Comparison of ENCODE assay signal across 1 cellular context in genomic region chr15:42207674-42208579, GRCh38.
TF ChIP-seq lines count a peak whose summit lies in the region.

TSS of gene VPS39 (minus strand) at chr15:42208304. CDS start at chr15:42208153, 151 bp downstream.

TF ChIP-seq in HepG2, 621 proteins besides CTCF, POLR2A, EP300 and RAD21 (continued from another document and continues in another):
- TF ChIP-seq NRL (CRISPR knock-in tag; IDR thresholded peaks at IDR 0.05; ENCODE audit: borderline replicate concordance) (peak; percentile 96), YY1 (IDR thresholded peaks at IDR 0.05; ENCODE audit: insufficient read depth, insufficient replicate concordance, low read depth, low read length) (peak; percentile 73), NKX3-1 (CRISPR knock-in tag; IDR thresholded peaks at IDR 0.05) (no peak), ZNF720 (CRISPR knock-in tag; IDR thresholded peaks at IDR 0.05) (no peak), SIN3A (IDR thresholded peaks at IDR 0.05; ENCODE audit: borderline replicate concordance, low read depth, low read length) (0 out of 2 replicates have a peak, but pooled peaks have one; percentile 65), ZNF446 (CRISPR knock-in tag; IDR thresholded peaks at IDR 0.05) (no peak), ZNF441 (CRISPR knock-in tag; IDR thresholded peaks at IDR 0.05; ENCODE audit: borderline replicate concordance) (peak; percentile 46; the same call in 1 of the 2 replicates), SYNCRIP (IDR thresholded peaks at IDR 0.05; ENCODE audit: insufficient read depth, low read depth, low read length) (no peak), DRAP1 (CRISPR knock-in tag; IDR thresholded peaks at IDR 0.05) (peak; percentile 59; the same call in 1 of the 2 replicates), CSRNP1 (CRISPR knock-in tag; IDR thresholded peaks at IDR 0.05) (peak; percentile 56; the same call in 1 of the 2 replicates), TIGD3 (CRISPR knock-in tag; IDR thresholded peaks at IDR 0.05; ENCODE audit: borderline replicate concordance) (no peak), ZNF841 (CRISPR knock-in tag; IDR thresholded peaks at IDR 0.05; ENCODE audit: borderline replicate concordance) (no peak), ATF6 (CRISPR knock-in tag; conservative IDR thresholded peaks at IDR 0.05) (no peak), ZNF260 (CRISPR knock-in tag; IDR thresholded peaks at IDR 0.05; ENCODE audit: borderline replicate concordance, low read depth) (no peak), ZNF235 (CRISPR knock-in tag; IDR thresholded peaks at IDR 0.05; ENCODE audit: borderline replicate concordance) (peak; percentile 90; the same call in 1 of the 2 replicates), SATB2 (CRISPR knock-in tag; IDR thresholded peaks at IDR 0.05) (no peak), ZNF772 (CRISPR knock-in tag; IDR thresholded peaks at IDR 0.05) (peak; percentile 86), SETDB1 (CRISPR knock-in tag; IDR thresholded peaks at IDR 0.05; ENCODE audit: borderline replicate concordance) (no peak), STAT6 (CRISPR knock-in tag; IDR thresholded peaks at IDR 0.05; ENCODE audit: borderline replicate concordance) (no peak; the same call in 1 of the 2 replicates), ZSCAN5A (CRISPR knock-in tag; IDR thresholded peaks at IDR 0.05; ENCODE audit: borderline replicate concordance) (no peak), ZSCAN20 (CRISPR knock-in tag; IDR thresholded peaks at IDR 0.05; ENCODE audit: borderline replicate concordance) (peak; percentile 57; the same call in 1 of the 2 replicates), ZNF180 (CRISPR knock-in tag; IDR thresholded peaks at IDR 0.05; ENCODE audit: borderline replicate concordance, low read depth) (no peak), ZBTB26 (CRISPR knock-in tag; IDR thresholded peaks at IDR 0.05; ENCODE audit: borderline replicate concordance) (peak; percentile 57; the same call in 1 of the 2 replicates), ZNF570 (CRISPR knock-in tag; IDR thresholded peaks at IDR 0.05; ENCODE audit: borderline replicate concordance) (no peak), DNMT3B (CRISPR knock-in tag; conservative IDR thresholded peaks at IDR 0.05) (no peak), RELA (CRISPR knock-in tag; IDR thresholded peaks at IDR 0.05) (no peak), ZNF616 (CRISPR knock-in tag; IDR thresholded peaks at IDR 0.05; ENCODE audit: low read depth) (no peak), ZNF343 (CRISPR knock-in tag; IDR thresholded peaks at IDR 0.05) (0 out of 2 replicates have a peak, but pooled peaks have one; percentile 32), ZBTB3 (CRISPR knock-in tag; IDR thresholded peaks at IDR 0.05; ENCODE audit: borderline replicate concordance, low read depth) (no peak), SALL2 (CRISPR knock-in tag; IDR thresholded peaks at IDR 0.05) (no peak), ZNF678 (CRISPR knock-in tag; IDR thresholded peaks at IDR 0.05) (0 out of 2 replicates have a peak, but pooled peaks have one; percentile 66), ZNF18 (CRISPR knock-in tag; IDR thresholded peaks at IDR 0.05; ENCODE audit: insufficient replicate concordance) (no peak), TAF15 (IDR thresholded peaks at IDR 0.05; ENCODE audit: low read depth, low read length, poor library complexity, severe bottlenecking) (no peak), CREB3 (CRISPR knock-in tag; IDR thresholded peaks at IDR 0.05) (no peak), ZNF10 (CRISPR knock-in tag; IDR thresholded peaks at IDR 0.05; ENCODE audit: borderline replicate concordance, low read depth) (no peak), ZFX (CRISPR knock-in tag; IDR thresholded peaks at IDR 0.05; ENCODE audit: low read depth) (peak; percentile 93; the same call in 1 of the 2 replicates), ZNF660 (CRISPR knock-in tag; IDR thresholded peaks at IDR 0.05; ENCODE audit: borderline replicate concordance, low read depth) (no peak), SRY (CRISPR knock-in tag; IDR thresholded peaks at IDR 0.05) (peak; percentile 82; the same call in 1 of the 2 replicates), ZBTB49 (CRISPR knock-in tag; IDR thresholded peaks at IDR 0.05; ENCODE audit: borderline replicate concordance) (no peak), ZFP41 (CRISPR knock-in tag; IDR thresholded peaks at IDR 0.05; ENCODE audit: borderline replicate concordance) (no peak)
